ENCODE assay signal across 1 cellular context in the genomic region with DNA sequence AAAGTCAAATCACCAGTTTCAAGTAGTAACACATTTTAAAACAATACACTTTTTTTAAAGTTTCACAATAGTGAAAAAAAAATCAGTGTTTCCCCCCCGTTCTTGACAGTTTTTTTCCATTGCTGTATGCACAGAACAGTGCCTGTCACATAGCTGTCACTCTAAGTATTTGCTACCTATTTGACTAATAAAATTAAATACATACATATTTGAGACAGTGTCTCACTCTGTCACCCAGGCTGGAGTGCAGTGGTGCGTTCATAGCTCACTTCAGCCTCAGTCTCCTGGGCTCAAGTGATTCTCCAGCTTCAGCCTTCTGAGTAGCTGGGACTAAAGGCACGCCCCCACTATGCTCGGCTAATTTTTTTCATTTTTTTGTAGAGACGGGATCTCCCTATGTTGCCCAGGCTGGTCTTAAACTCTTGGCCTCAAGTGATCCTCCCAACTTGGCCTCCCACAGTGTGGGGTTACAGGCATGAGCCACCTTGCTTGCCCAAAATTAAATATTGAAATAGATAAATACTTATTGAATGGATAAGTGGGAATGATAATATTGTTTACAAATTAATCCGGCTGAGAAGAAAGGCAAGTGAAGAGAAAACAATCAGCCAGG.
TF ChIP-seq lines count a peak whose summit lies in the region.

No MANE protein-coding gene starts in this region.

TF ChIP-seq in GM12878, 131 proteins besides CTCF, POLR2A, EP300 and RAD21:
- TF ChIP-seq POLR2AphosphoS5 (IDR thresholded peaks at IDR 0.05; ENCODE audit: low read length) (no peak), SRF (IDR thresholded peaks at IDR 0.05; ENCODE audit: low read depth in 2 of 2, low read length in 2 of 2) (no peak), EZH2 (IDR thresholded peaks at IDR 0.05; ENCODE audit: borderline replicate concordance, control insufficient read depth, low read depth, low read length) (no peak)
- TF ChIP-seq, protein P1, sequence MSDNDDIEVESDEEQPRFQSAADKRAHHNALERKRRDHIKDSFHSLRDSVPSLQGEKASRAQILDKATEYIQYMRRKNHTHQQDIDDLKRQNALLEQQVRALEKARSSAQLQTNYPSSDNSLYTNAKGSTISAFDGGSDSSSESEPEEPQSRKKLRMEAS (IDR thresholded peaks at IDR 0.05; ENCODE audit: low read depth, low read length): no peak
- TF ChIP-seq, protein P2, sequence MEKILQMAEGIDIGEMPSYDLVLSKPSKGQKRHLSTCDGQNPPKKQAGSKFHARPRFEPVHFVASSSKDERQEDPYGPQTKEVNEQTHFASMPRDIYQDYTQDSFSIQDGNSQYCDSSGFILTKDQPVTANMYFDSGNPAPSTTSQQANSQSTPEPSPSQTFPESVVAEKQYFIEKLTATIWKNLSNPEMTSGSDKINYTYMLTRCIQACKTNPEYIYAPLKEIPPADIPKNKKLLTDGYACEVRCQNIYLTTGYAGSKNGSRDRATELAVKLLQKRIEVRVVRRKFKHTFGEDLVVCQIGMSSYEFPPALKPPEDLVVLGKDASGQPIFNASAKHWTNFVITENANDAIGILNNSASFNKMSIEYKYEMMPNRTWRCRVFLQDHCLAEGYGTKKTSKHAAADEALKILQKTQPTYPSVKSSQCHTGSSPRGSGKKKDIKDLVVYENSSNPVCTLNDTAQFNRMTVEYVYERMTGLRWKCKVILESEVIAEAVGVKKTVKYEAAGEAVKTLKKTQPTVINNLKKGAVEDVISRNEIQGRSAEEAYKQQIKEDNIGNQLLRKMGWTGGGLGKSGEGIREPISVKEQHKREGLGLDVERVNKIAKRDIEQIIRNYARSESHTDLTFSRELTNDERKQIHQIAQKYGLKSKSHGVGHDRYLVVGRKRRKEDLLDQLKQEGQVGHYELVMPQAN (conservative IDR thresholded peaks at IDR 0.05): no peak
